12 cellular contexts compared by ENCODE assay signal in the genomic region with DNA sequence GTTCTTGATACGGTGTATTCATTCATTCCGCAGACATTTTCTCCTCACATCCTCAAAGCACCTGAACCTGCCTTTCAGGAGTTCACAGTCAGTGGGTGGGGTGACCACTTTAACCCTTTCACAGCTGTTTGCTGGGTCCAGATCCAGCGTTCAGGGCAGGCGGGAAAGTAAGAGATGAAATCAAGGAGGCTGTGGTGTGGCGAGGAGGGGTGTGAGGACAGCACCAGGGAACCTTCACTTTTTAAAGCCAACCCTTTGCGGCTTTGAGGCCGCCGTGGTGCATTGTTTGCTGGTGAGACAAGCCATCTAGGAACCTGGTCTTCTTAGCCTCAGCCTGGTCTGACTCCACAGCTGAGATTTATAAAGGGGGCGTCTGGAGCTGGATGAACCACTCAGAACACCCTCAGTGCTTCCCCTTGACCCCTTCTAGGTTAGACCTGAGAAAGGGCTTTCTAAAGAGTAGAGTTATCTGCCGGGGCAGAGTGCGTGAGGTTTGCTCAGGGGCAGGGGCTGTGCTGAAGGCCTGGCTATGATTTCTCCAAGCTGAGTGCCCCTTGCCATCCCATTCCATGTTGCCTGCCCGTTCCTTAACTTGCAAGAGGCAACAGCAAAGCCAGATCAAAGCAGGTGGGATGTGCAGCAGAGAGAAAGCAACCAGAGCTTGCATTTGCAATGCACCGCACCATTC. TPM values are rescaled to one million over a fixed set of nuclear protein-coding genes. Genes with fewer than 3 reads are reported as not detected.
DNase-seq lines count a peak whose midpoint lies in the region; ATAC-seq, FAIRE-seq and TF ChIP-seq lines count a peak whose summit lies in the region.
"Had no signal": no experiment of that assay in that cellular context is flagged by ENCODE, and none has a peak within 500 bp of the region (broad histone marks: within the 10 kb centered on the region; RNA-seq: fewer than 3 reads in every experiment).

No MANE protein-coding gene starts in this region.

- peaks cover 5% of the 10 kb centered on the region for H3K27me3 Mint-ChIP-seq in activated CD8-positive, alpha-beta memory T cell treated with anti-CD3 and anti-CD28 coated beads, Interleukin-2, amount 10 ng/mL, durations not matched to agents 7 days and 5 days

- no peaks in the 10 kb centered on the region for H3K27me3 ChIP-seq in upper lobe of right lung

- peak overlapping the region; percentile 0 for H3K4me3 ChIP-seq in upper lobe of right lung

- peak; percentile 0 for ATAC-seq in activated CD8-positive, alpha-beta memory T cell treated with anti-CD3 and anti-CD28 coated beads, Interleukin-2, amount 10 ng/mL, durations not matched to agents 7 days and 5 days
- ATAC-seq in upper lobe of right lung (no peak), GM19467 (IDR thresholded peaks at IDR 0.05; ENCODE audit: unreplicated experiment) (no peak)
- ATAC-seq: foreskin keratinocyte had no signal

- no peaks in the 10 kb centered on the region for H3K9me3 ChIP-seq in upper lobe of right lung

- no peak for TF ChIP-seq POLR2A in H54 (IDR thresholded peaks at IDR 0.05; ENCODE audit: low read depth, low read length)

- H3K27ac Mint-ChIP-seq in activated CD8-positive, alpha-beta memory T cell treated with anti-CD3 and anti-CD28 coated beads, Interleukin-2, amount 10 ng/mL, durations not matched to agents 7 days and 5 days: peak overlapping the region; percentile 93
- H3K27ac Mint-ChIP-seq: progenitor cell of endocrine pancreas had no signal

- no peaks in the 10 kb centered on the region for H3K36me3 ChIP-seq in upper lobe of right lung

- peaks cover 71% of the 10 kb centered on the region for H3K4me1 Mint-ChIP-seq in activated CD8-positive, alpha-beta memory T cell treated with anti-CD3 and anti-CD28 coated beads, Interleukin-2, amount 10 ng/mL, durations not matched to agents 7 days and 5 days

- H3K27ac ChIP-seq in upper lobe of right lung: no peak overlapping the region
- H3K27ac ChIP-seq: foreskin keratinocyte had no signal

- intact Hi-C loops in upper lobe of right lung (cut with DNase I): no loop called here

- peaks cover 11% of the 10 kb centered on the region for H3K4me1 ChIP-seq in upper lobe of right lung

- no peak for FAIRE-seq in H54 (lab: Jason Lieb, UNC)

- H3K36me3 Mint-ChIP-seq in activated CD8-positive, alpha-beta memory T cell treated with anti-CD3 and anti-CD28 coated beads, Interleukin-2, amount 10 ng/mL, durations not matched to agents 7 days and 5 days: peaks cover 40% of the 10 kb centered on the region

- no peak for TF ChIP-seq CTCF in upper lobe of right lung (IDR thresholded peaks at IDR 0.05)

- no peaks in the 10 kb centered on the region for H3K9me3 Mint-ChIP-seq in activated CD8-positive, alpha-beta memory T cell treated with anti-CD3 and anti-CD28 coated beads, Interleukin-2, amount 10 ng/mL, durations not matched to agents 7 days and 5 days (ENCODE audit: low read depth)

- peak; percentile 54 for DNase-seq in activated naive CD4-positive, alpha-beta T cell treated with Interleukin-2 at 50 U/mL for 16 hours
- DNase-seq in activated naive CD4-positive, alpha-beta T cell treated with anti-CD3 and anti-CD28 coated beads, Interleukin-2, amount 50 U/mL, for 16 hours: no peak
- DNase-seq in activated CD8-positive, alpha-beta memory T cell treated with anti-CD3 and anti-CD28 coated beads, Interleukin-2, amount 10 ng/mL, durations not matched to agents 7 days and 5 days: peak; percentile 85
- DNase-seq in germinal center (ENCODE audit: low spot score) (peak; percentile 1), upper lobe of right lung (no peak), AG08396 (ENCODE audit: low spot score) (no peak), H54 (ENCODE audit: insufficient read length, low spot score) (no peak)
- DNase-seq: caudate nucleus, foreskin keratinocyte, SIG-M5 had no signal

- CTCF ChIA-PET in activated CD8-positive, alpha-beta memory T cell treated with anti-CD3 and anti-CD28 coated beads, Interleukin-2, amount 10 ng/mL, durations not matched to agents 7 days and 5 days (lab: Charles Lee): interaction anchor here (0.8 to 14.0 kb wide), 13 partner anchors 9 to 202 kb away, joined by 3 to 447 read pairs (median 7); partner anchors contain the start of genes SMARCE1 and TOP2A

- peak overlapping the region; percentile 77 for H3K4me3 Mint-ChIP-seq in activated CD8-positive, alpha-beta memory T cell treated with anti-CD3 and anti-CD28 coated beads, Interleukin-2, amount 10 ng/mL, durations not matched to agents 7 days and 5 days

RNA-seq across cellular contexts. Expression of gene CCR7, which starts 0.9 kb away (rescaled TPM):
- 10 to 100 TPM; 43.5 to 83.9 TPM for total RNA-seq in activated CD8-positive, alpha-beta memory T cell treated with anti-CD3 and anti-CD28 coated beads, Interleukin-2, amount 10 ng/mL, durations not matched to agents 7 days and 5 days
- 1.1 TPM for total RNA-seq in upper lobe of right lung
- total RNA-seq: foreskin keratinocyte, progenitor cell of endocrine pancreas had no signal

Comparison
In these comparisons a context has a peak if more than half of its experiments do, and no peak if none do; other contexts are left out.
1. DNase-seq: peak in activated naive CD4-positive, alpha-beta T cell treated with Interleukin-2 at 50 U/mL for 16 hours (single experiment), activated CD8-positive, alpha-beta memory T cell treated with anti-CD3 and anti-CD28 coated beads, Interleukin-2, amount 10 ng/mL, durations not matched to agents 7 days and 5 days (single experiment) and germinal center (single experiment); none in activated naive CD4-positive, alpha-beta T cell treated with anti-CD3 and anti-CD28 coated beads, Interleukin-2, amount 50 U/mL, for 16 hours (single experiment), upper lobe of right lung (single experiment), AG08396 (single experiment) and H54 (single experiment).
2. RNA of gene CCR7, which starts 0.9 kb away (total RNA-seq): 43.5 to 83.9 TPM in activated CD8-positive, alpha-beta memory T cell treated with anti-CD3 and anti-CD28 coated beads, Interleukin-2, amount 10 ng/mL, durations not matched to agents 7 days and 5 days; 1.1 TPM in upper lobe of right lung (single experiment); every median in the first group is over 10 times any median in the second.